Comparison of ENCODE assay signal across 9 cellular contexts in genomic region chr20:63309261-63310071, GRCh38. TPM values are rescaled to one million over a fixed set of nuclear protein-coding genes. Genes with fewer than 3 reads are reported as not detected.
DNase-seq lines count a peak whose midpoint lies in the region; ATAC-seq, FAIRE-seq and TF ChIP-seq lines count a peak whose summit lies in the region.
"Had no signal": no experiment of that assay in that cellular context is flagged by ENCODE, and none has a peak within 500 bp of the region (broad histone marks: within the 10 kb centered on the region; RNA-seq: fewer than 3 reads in every experiment).

No MANE protein-coding gene starts in this region.

- peaks cover 5% of the 10 kb centered on the region for H4K20me1 ChIP-seq in astrocyte (ENCODE audit: insufficient read depth, low read length)

- 45 to 55% methylated on average over 12 to 35 of the region's 35 CpGs for WGBS in testis, 2 donors

- no peak overlapping the region for H3K9ac ChIP-seq in astrocyte (ENCODE audit: low read length)

- H3K27me3 Mint-ChIP-seq in astrocyte (ENCODE audit: low read depth, unreplicated experiment): peaks cover 10% of the 10 kb centered on the region
- peaks cover 0 to 4% (median 2%) of the 10 kb centered on the region in 3 donors for H3K27me3 Mint-ChIP-seq in immature natural killer cell (ENCODE audit: low read depth in 3 of 3)

- H3K4me3 Mint-ChIP-seq in astrocyte (ENCODE audit: unreplicated experiment) (no peak overlapping the region), immature natural killer cell (no peak overlapping the region)
- H3K4me3 Mint-ChIP-seq: activated naive CD4-positive, alpha-beta T cell treated with anti-CD3 and anti-CD28 coated beads, Interleukin-2, amount 50 U/mL, for 24 hours had no signal

- H3K9me3 Mint-ChIP-seq in astrocyte (ENCODE audit: unreplicated experiment) (no peaks in the 10 kb centered on the region), immature natural killer cell (no peaks in the 10 kb centered on the region)
- H3K9me3 Mint-ChIP-seq: activated naive CD4-positive, alpha-beta T cell treated with anti-CD3 and anti-CD28 coated beads, Interleukin-2, amount 50 U/mL, for 24 hours had no signal

- no peak overlapping the region for H2AFZ ChIP-seq in astrocyte (ENCODE audit: low read depth, low read length)

- peak; percentile 42 for TF ChIP-seq CTCF in astrocyte (IDR thresholded peaks at IDR 0.05; ENCODE audit: insufficient read depth, low read depth, low read length)
- peak; percentile 69 to 91 (median 83) for TF ChIP-seq CTCF in testis (IDR thresholded peaks at IDR 0.05)

- H3K36me3 Mint-ChIP-seq in astrocyte (ENCODE audit: low read depth, unreplicated experiment) (peaks cover 4% of the 10 kb centered on the region), immature natural killer cell (no peaks in the 10 kb centered on the region)

- H3K27me3 ChIP-seq in astrocyte (ENCODE audit: insufficient read depth, low read length): peaks cover 8% of the 10 kb centered on the region
- no peaks in the 10 kb centered on the region for H3K27me3 ChIP-seq in testis

- H3K4me3 ChIP-seq in astrocyte (ENCODE audit: insufficient read depth, low read depth, low read length) (no peak overlapping the region), testis (no peak overlapping the region)

- intact Hi-C loops in testis (cut with DNase I; ENCODE audit: low total_unique reads): loop anchor here (5.0 kb wide), 1 partner anchor 73 kb away; no protein-coding TSS in a partner anchor

- H3K36me3 ChIP-seq in astrocyte (ENCODE audit: insufficient read depth, low read length) (no peaks in the 10 kb centered on the region), testis (ENCODE audit: low read depth, missing control alignments) (no peaks in the 10 kb centered on the region)

- H3K27ac ChIP-seq in astrocyte (ENCODE audit: low read depth, low read length): no peak overlapping the region
- no peak overlapping the region for H3K27ac ChIP-seq in testis

- H3K4me1 Mint-ChIP-seq in astrocyte (ENCODE audit: low read depth, unreplicated experiment) (peaks cover 3% of the 10 kb centered on the region), immature natural killer cell (peaks cover 0 to 2% of the 10 kb centered on the region in 2 donors)
- H3K4me1 Mint-ChIP-seq: activated naive CD4-positive, alpha-beta T cell treated with anti-CD3 and anti-CD28 coated beads, Interleukin-2, amount 50 U/mL, for 24 hours had no signal

- FAIRE-seq in astrocyte (lab: Jason Lieb, UNC): no peak

- no peaks in the 10 kb centered on the region for H3K79me2 ChIP-seq in astrocyte (ENCODE audit: insufficient read depth, low read length)

- peak; percentile 42 to 46 for DNase-seq in stimulated activated CD4-positive, alpha-beta T cell treated with anti-CD3 and anti-CD28 coated beads, Interleukin-2, amount 100 ng/mL, for 24 hours
- no peak for DNase-seq in stimulated activated CD4-positive, alpha-beta T cell treated with anti-CD3 and anti-CD28 coated beads, Interleukin-4, amount 100 ng/mL, for 4 hours
- peak; percentile 47 for DNase-seq in NCI-H345 (lab: John Stamatoyannopoulos, UW)
- DNase-seq in astrocyte (ENCODE audit: low read depth): no peak
- peak; percentile 19 to 23 (median 19) for DNase-seq in immature natural killer cell
- peak; percentile 54 for DNase-seq in testis

- H3K27ac Mint-ChIP-seq in astrocyte (ENCODE audit: unreplicated experiment): no peak overlapping the region
- no peak overlapping the region for H3K27ac Mint-ChIP-seq in immature natural killer cell
- H3K27ac Mint-ChIP-seq: activated naive CD4-positive, alpha-beta T cell treated with anti-CD3 and anti-CD28 coated beads, Interleukin-2, amount 50 U/mL, for 24 hours had no signal

- H3K4me1 ChIP-seq in astrocyte (ENCODE audit: insufficient read depth, low read length) (no peaks in the 10 kb centered on the region), testis (peaks cover 6% of the 10 kb centered on the region)

- TF ChIP-seq POLR2A in testis (IDR thresholded peaks at IDR 0.05): no peak

- ATAC-seq in HG03135 (IDR thresholded peaks at IDR 0.05; ENCODE audit: unreplicated experiment) (no peak), GM19455 (IDR thresholded peaks at IDR 0.05; ENCODE audit: unreplicated experiment) (no peak)

- H3K9me3 ChIP-seq in astrocyte (ENCODE audit: insufficient read depth, low read depth, low read length): no peaks in the 10 kb centered on the region
- no peaks in the 10 kb centered on the region for H3K9me3 ChIP-seq in testis

- no peak overlapping the region for H3K4me2 ChIP-seq in astrocyte (ENCODE audit: low read length)

RNA-seq across cellular contexts. Expression of gene COL20A1, which starts 16.5 kb away (rescaled TPM):
- total RNA-seq in astrocyte (3.1 and 5.0 TPM in 2 replicates), testis (10 to 100 TPM; 14.4 to 17.1 TPM)
- polyA plus RNA-seq in immature natural killer cell (not detected), testis (ENCODE audit: insufficient read depth, low read depth, low replicate concordance) (17.2 TPM)

RNA-seq across cellular contexts. Expression of gene ARFGAP1, which starts 36.9 kb away (rescaled TPM):
- total RNA-seq in astrocyte (220 and 225 TPM in 2 replicates), testis (100 to 1,000 TPM; 110 to 126 TPM)
- polyA plus RNA-seq in immature natural killer cell (10 to 100 TPM in 2 of 3 donors, 1 to 10 TPM in 1; 8.8 to 20.9 (median 16.5) TPM), testis (ENCODE audit: insufficient read depth, low read depth, low replicate concordance) (97.0 TPM)

RNA-seq across cellular contexts. Expression of gene CHRNA4, which starts 51.7 kb away (rescaled TPM):
- 0.82 and 1.8 TPM in 2 replicates for total RNA-seq in astrocyte
- not detected for polyA plus RNA-seq in immature natural killer cell
- total RNA-seq in testis: 1 to 10 TPM; 7.4 to 8.3 TPM
- 3.3 TPM for polyA plus RNA-seq in testis (ENCODE audit: insufficient read depth, low read depth, low replicate concordance)

RNA-seq across cellular contexts. Expression of gene NKAIN4, which starts 55.2 kb away (rescaled TPM):
- total RNA-seq in astrocyte (146 and 162 TPM in 2 replicates), testis (1 to 10 TPM; 4.7 to 6.0 TPM)
- polyA plus RNA-seq in immature natural killer cell (not detected), testis (ENCODE audit: insufficient read depth, low read depth, low replicate concordance) (3.9 TPM)

Comparison
In these comparisons a context has a peak if more than half of its experiments do, and no peak if none do; other contexts are left out.
1. DNase-seq: peak in stimulated activated CD4-positive, alpha-beta T cell treated with anti-CD3 and anti-CD28 coated beads, Interleukin-2, amount 100 ng/mL, for 24 hours (2 of 2), NCI-H345 (single experiment), immature natural killer cell (3 of 3) and testis (single experiment); none in stimulated activated CD4-positive, alpha-beta T cell treated with anti-CD3 and anti-CD28 coated beads, Interleukin-4, amount 100 ng/mL, for 4 hours (0 of 2) and astrocyte (single experiment).